In genomic region chr20:5529331-5530142, GRCh38 we compare ENCODE assay signal across 8 cellular contexts.
DNase-seq lines count a peak whose midpoint lies in the region; ATAC-seq, FAIRE-seq and TF ChIP-seq lines count a peak whose summit lies in the region.

No MANE protein-coding gene starts in this region.

- H3K27ac ChIP-seq in left ventricle myocardium inferior (replicated peaks): no peak overlapping the region
- H3K27ac ChIP-seq in rectal smooth muscle tissue (ENCODE audit: low read depth, low read length): no peak overlapping the region
- H3K27ac ChIP-seq in aorta (ENCODE audit: low read depth in 1 of 2, low read length in 2 of 2): no peak overlapping the region

- H3K9ac ChIP-seq in rectal smooth muscle tissue (ENCODE audit: low read length): no peak overlapping the region

- no peaks in the 10 kb centered on the region for H3K9me3 ChIP-seq in left ventricle myocardium inferior (replicated peaks)
- no peaks in the 10 kb centered on the region for H3K9me3 ChIP-seq in aorta (ENCODE audit: control insufficient read depth, low read length)

- peak; percentile 71 for FAIRE-seq in GM12891 (lab: Jason Lieb, UNC)

- H3K9me3 Mint-ChIP-seq in T-cell: no peaks in the 10 kb centered on the region
- no peaks in the 10 kb centered on the region for H3K9me3 Mint-ChIP-seq in activated naive CD8-positive, alpha-beta T cell treated with anti-CD3 and anti-CD28 coated beads, Interleukin-2, amount 50 U/mL, for 24 hours

- H3K27me3 ChIP-seq in left ventricle myocardium inferior (ENCODE audit: low read depth) (no peaks in the 10 kb centered on the region), rectal smooth muscle tissue (ENCODE audit: control insufficient read depth, insufficient read depth, low read length) (no peaks in the 10 kb centered on the region), aorta (ENCODE audit: control insufficient read depth in 1 of 2, insufficient read depth in 2 of 2, low read length in 1 of 2) (no peaks in the 10 kb centered on the region)

- intact Hi-C loops in left ventricle myocardium inferior (cut with micrococcal nuclease): loop anchor here (5.0 kb wide), 1 partner anchor 548 kb away; no protein-coding TSS in a partner anchor
- intact Hi-C loops in aorta (cut with DNase I): loop anchor here (1.0 to 5.0 kb wide), 3 partner anchors 259 to 553 kb away; no protein-coding TSS in a partner anchor

- H3K4me1 ChIP-seq in left ventricle myocardium inferior (peaks cover 11% of the 10 kb centered on the region), rectal smooth muscle tissue (ENCODE audit: control insufficient read depth, insufficient read depth, low read length) (peaks cover 3% of the 10 kb centered on the region), aorta (ENCODE audit: control insufficient read depth in 1 of 2, insufficient read depth in 2 of 2, low read length in 2 of 2) (no peaks in the 10 kb centered on the region)

- no peaks in the 10 kb centered on the region for H3K27me3 Mint-ChIP-seq in T-cell
- no peaks in the 10 kb centered on the region for H3K27me3 Mint-ChIP-seq in activated naive CD8-positive, alpha-beta T cell treated with anti-CD3 and anti-CD28 coated beads, Interleukin-2, amount 50 U/mL, for 24 hours

- WGBS in aorta, 2 donors: 24 to 31% methylated on average over 27 of the region's 27 CpGs

- H3K4me3 Mint-ChIP-seq in T-cell: peak overlapping the region in 2 of 3 donors; percentile 41 to 67
- H3K4me3 Mint-ChIP-seq in activated naive CD8-positive, alpha-beta T cell treated with anti-CD3 and anti-CD28 coated beads, Interleukin-2, amount 50 U/mL, for 24 hours: peak overlapping the region; percentile 27

- H3K36me3 ChIP-seq in left ventricle myocardium inferior (no peaks in the 10 kb centered on the region), rectal smooth muscle tissue (ENCODE audit: control insufficient read depth, insufficient read depth, low read length) (no peaks in the 10 kb centered on the region), aorta (ENCODE audit: control insufficient read depth in 1 of 2, insufficient read depth in 2 of 2, low read length in 1 of 2) (no peaks in the 10 kb centered on the region)

- POLR2A ChIA-PET in T-cell (lab: Charles Lee): no interaction called here

- H3K4me1 Mint-ChIP-seq in T-cell: peaks cover 17 to 23% (median 20%) of the 10 kb centered on the region in 3 donors
- peaks cover 22% of the 10 kb centered on the region for H3K4me1 Mint-ChIP-seq in activated naive CD8-positive, alpha-beta T cell treated with anti-CD3 and anti-CD28 coated beads, Interleukin-2, amount 50 U/mL, for 24 hours

- H3K27ac Mint-ChIP-seq in T-cell: peak overlapping the region; percentile 45 to 57
- H3K27ac Mint-ChIP-seq in activated naive CD8-positive, alpha-beta T cell treated with anti-CD3 and anti-CD28 coated beads, Interleukin-2, amount 50 U/mL, for 24 hours: no peak overlapping the region

- no peak for TF ChIP-seq POLR2A in GM12891 (IDR thresholded peaks at IDR 0.05; ENCODE audit: low read depth, low read length)

- DNase-seq in GM12891 (ENCODE audit: insufficient read length, low spot score) (peak; percentile 25), NCI-H1694 (lab: John Stamatoyannopoulos, UW) (peak; percentile 76), T-cell (peak; percentile 58 to 88 (median 83)), left ventricle myocardium inferior (peak; percentile 83), aorta (peak; percentile 88 to 95)
- DNase-seq in activated naive CD8-positive, alpha-beta T cell treated with anti-CD3 and anti-CD28 coated beads, Interleukin-2, amount 50 U/mL, for 24 hours: peak; percentile 92

- TF ChIP-seq CTCF in left ventricle myocardium inferior (IDR thresholded peaks at IDR 0.05; ENCODE audit: borderline replicate concordance): peak; percentile 79

- peak overlapping the region; percentile 14 for H3K4me3 ChIP-seq in left ventricle myocardium inferior
- H3K4me3 ChIP-seq in rectal smooth muscle tissue (ENCODE audit: low read length): peak overlapping the region; percentile 45
- H3K4me3 ChIP-seq in aorta (ENCODE audit: low read length in 2 of 2): no peak overlapping the region

- CTCF ChIA-PET in T-cell (lab: Charles Lee): interaction anchor here (0.5 to 3.5 kb wide), 31 partner anchors 10 to 548 kb away, joined by 3 to 44 read pairs (median 3); partner anchors contain the start of genes MCM8 (in 1 of the 2) and TRMT6 (in 1 of the 2)

- ATAC-seq in HG02852 (IDR thresholded peaks at IDR 0.05; ENCODE audit: unreplicated experiment) (peak; percentile 81), T-cell (replicated peaks in 1 of 4) (peak; percentile 87 to 90 (median 88)), aorta (ENCODE audit: low FRiP score) (peak; percentile 95)
- ATAC-seq in activated naive CD8-positive, alpha-beta T cell treated with anti-CD3 and anti-CD28 coated beads, Interleukin-2, amount 50 U/mL, for 24 hours: peak; percentile 93

- no peaks in the 10 kb centered on the region for H3K36me3 Mint-ChIP-seq in T-cell
- H3K36me3 Mint-ChIP-seq in activated naive CD8-positive, alpha-beta T cell treated with anti-CD3 and anti-CD28 coated beads, Interleukin-2, amount 50 U/mL, for 24 hours (ENCODE audit: low read depth): no peaks in the 10 kb centered on the region

TF ChIP-seq in GM12891, 5 proteins besides CTCF, POLR2A, EP300 and RAD21:
- TF ChIP-seq SPI1 (IDR thresholded peaks at IDR 0.05; ENCODE audit: low read depth, low read length) (peak; percentile 28; the same call in 1 of the 2 replicates), POLR2AphosphoS5 (IDR thresholded peaks at IDR 0.05; ENCODE audit: low read depth, low read length) (no peak)

Comparison
In these comparisons a context has a peak if more than half of its experiments do, and no peak if none do; other contexts are left out.
1. DNase-seq: peak in every context shown above with its lines; median percentile 92 in activated naive CD8-positive, alpha-beta T cell treated with anti-CD3 and anti-CD28 coated beads, Interleukin-2, amount 50 U/mL, for 24 hours; 92 in aorta; 83 in T-cell; 83 in left ventricle myocardium inferior; 76 in NCI-H1694; 25 in GM12891.
2. H3K4me3 ChIP-seq: peak in left ventricle myocardium inferior (single experiment) and rectal smooth muscle tissue (single experiment); none in aorta (0 of 2).
3. Peak in every context shown above with its lines, with median percentiles within 50 percentile points of each other: ATAC-seq.